Comparison of ENCODE assay signal across 29 cellular contexts in genomic region chr3:178444416-178444815, GRCh38.
"Had no signal": no experiment of that assay in that cellular context is flagged by ENCODE, and none has a peak within 500 bp of the region (broad histone marks: within the 10 kb centered on the region; RNA-seq: fewer than 3 reads in every experiment).

No MANE protein-coding gene starts in this region.

- H3K4me1 Mint-ChIP-seq: naive thymus-derived CD4-positive, alpha-beta T cell; neural crest cell; stimulated activated naive B cell treated with anti-CD40 and anti-IgM and Interleukin-4, amounts not matched to agents 10 μg/mL and 1 μg/mL and 100 μg/mL, for 72 hours had no signal

- H3K27ac ChIP-seq: left ventricle myocardium inferior, pancreas, prostate gland, skin epidermis, suprapubic skin, thoracic aorta, tibial artery, upper lobe of right lung had no signal

- H3K27me3 ChIP-seq: pancreas, suprapubic skin, tibial artery, upper lobe of right lung had no signal

- H3K4me1 ChIP-seq: left ventricle myocardium inferior, prostate gland, suprapubic skin, tibial artery, upper lobe of right lung had no signal

- H3K36me3 Mint-ChIP-seq: naive thymus-derived CD4-positive, alpha-beta T cell; natural killer cell treated with Interleukin-12 subunit alpha and Interleukin-12 subunit beta and Interleukin-15 and Interleukin-18, amount 100 ng/mL, for 72 hours; stimulated activated naive B cell treated with anti-CD40 and anti-IgM and Interleukin-4, amounts not matched to agents 10 μg/mL and 1 μg/mL and 100 μg/mL, for 72 hours had no signal

- H3K4me3 Mint-ChIP-seq: naive thymus-derived CD4-positive, alpha-beta T cell; natural killer cell treated with Interleukin-12 subunit alpha and Interleukin-12 subunit beta and Interleukin-15 and Interleukin-18, amount 100 ng/mL, for 72 hours; neural crest cell; stimulated activated naive B cell treated with anti-CD40 and anti-IgM and Interleukin-4, amounts not matched to agents 10 μg/mL and 1 μg/mL and 100 μg/mL, for 72 hours; stimulated activated naive CD8-positive, alpha-beta T cell treated with anti-CD3 and anti-CD28 coated beads, Interleukin-15, Interleukin-2, amounts not matched to agents 100 ng/mL and 50 ng/mL, for 24 hours had no signal

- H3K9me3 Mint-ChIP-seq: natural killer cell treated with Interleukin-12 subunit alpha and Interleukin-12 subunit beta and Interleukin-15 and Interleukin-18, amount 100 ng/mL, for 72 hours; neural crest cell; stimulated activated naive B cell treated with anti-CD40 and anti-IgM and Interleukin-4, amounts not matched to agents 10 μg/mL and 1 μg/mL and 100 μg/mL, for 72 hours; stimulated activated naive CD8-positive, alpha-beta T cell treated with anti-CD3 and anti-CD28 coated beads, Interleukin-15, Interleukin-2, amounts not matched to agents 100 ng/mL and 50 ng/mL, for 24 hours had no signal

- H3K36me3 ChIP-seq: left ventricle myocardium inferior, pancreas, prostate gland, suprapubic skin, thoracic aorta, tibial artery, upper lobe of right lung had no signal

- H3K27ac Mint-ChIP-seq: naive thymus-derived CD4-positive, alpha-beta T cell; natural killer cell treated with Interleukin-12 subunit alpha and Interleukin-12 subunit beta and Interleukin-15 and Interleukin-18, amount 100 ng/mL, for 72 hours; stimulated activated naive B cell treated with anti-CD40 and anti-IgM and Interleukin-4, amounts not matched to agents 10 μg/mL and 1 μg/mL and 100 μg/mL, for 72 hours; stimulated activated naive CD8-positive, alpha-beta T cell treated with anti-CD3 and anti-CD28 coated beads, Interleukin-15, Interleukin-2, amounts not matched to agents 100 ng/mL and 50 ng/mL, for 24 hours had no signal

- ATAC-seq: left colon; mucosa of descending colon; naive thymus-derived CD4-positive, alpha-beta T cell; natural killer cell treated with Interleukin-12 subunit alpha and Interleukin-12 subunit beta and Interleukin-15 and Interleukin-18, amount 100 ng/mL, for 72 hours; right cardiac atrium; sciatic nerve; stimulated activated naive B cell treated with anti-CD40 and anti-IgM and Interleukin-4, amounts not matched to agents 10 μg/mL and 1 μg/mL and 100 μg/mL, for 72 hours; upper lobe of right lung had no signal

- H3K9me3 ChIP-seq: left ventricle myocardium inferior, mucosa of descending colon, pancreas, prostate gland, suprapubic skin, thoracic aorta, tibial artery, upper lobe of right lung had no signal

- FAIRE-seq: keratinocyte, pancreas, urothelium cell line had no signal

- DNase-seq: hippocampal formation; left colon; left ventricle myocardium inferior; midbrain; mucosa of descending colon; naive thymus-derived CD4-positive, alpha-beta T cell; nucleus accumbens; pancreas; posterior cingulate gyrus; retina; right cardiac atrium; stimulated activated CD4-positive, alpha-beta T cell treated with anti-CD3 and anti-CD28 coated beads, Interleukin-12 subunit alpha, Interleukin-12 subunit beta, amount 100 ng/mL, for 4 hours; stimulated activated CD4-positive, alpha-beta T cell treated with anti-CD3 and anti-CD28 coated beads, Interleukin-15, amount 100 ng/mL, for 24 hours; stimulated activated CD4-positive, alpha-beta T cell treated with anti-CD3 and anti-CD28 coated beads, Interleukin-2, amount 100 ng/mL, for 24 hours; stimulated activated CD4-positive, alpha-beta T cell treated with anti-CD3 and anti-CD28 coated beads, Interleukin-4, amount 100 ng/mL, for 1 hour; stimulated activated naive B cell treated with anti-CD40 and anti-IgM and Interleukin-4, amounts not matched to agents 10 μg/mL and 1 μg/mL and 100 μg/mL, for 72 hours; tibial artery; upper lobe of right lung had no signal

- H3K4me3 ChIP-seq: left ventricle myocardium inferior, lung, mucosa of descending colon, pancreas, prostate gland, skin epidermis, suprapubic skin, thoracic aorta, tibial artery, upper lobe of right lung had no signal
